18 cellular contexts compared by ENCODE assay signal in genomic region chr3:28936154-28936553, GRCh38.
DNase-seq lines count a peak whose midpoint lies in the region; ATAC-seq and FAIRE-seq lines count a peak whose summit lies in the region.
"Had no signal": no experiment of that assay in that cellular context is flagged by ENCODE, and none has a peak within 500 bp of the region (broad histone marks: within the 10 kb centered on the region; RNA-seq: fewer than 3 reads in every experiment).

No MANE protein-coding gene starts in this region.

- H3K4me1 Mint-ChIP-seq in activated T-cell treated with anti-CD3 and anti-CD28 coated beads, Interleukin-2, amount 50 U/mL, for 72 hours (ENCODE audit: low read depth): peaks cover 39% of the 10 kb centered on the region
- H3K4me1 Mint-ChIP-seq in activated T-cell treated with anti-CD3 and anti-CD28 coated beads, Interleukin-2, amount 50 U/mL, for 4 hours (ENCODE audit: low read depth): peaks cover 9% of the 10 kb centered on the region
- peaks cover 67% of the 10 kb centered on the region for H3K4me1 Mint-ChIP-seq in activated T-helper 1 cell treated with anti-CD3 and anti-CD28 coated beads, Interleukin-12 subunit alpha, Interleukin-12 subunit beta, Interleukin-2, Interleukin-4 antibody, amounts not matched to agents 30 ng/mL and 10 ng/mL and 1 ng/mL, durations not matched to agents 14 hours and 24 hours and 36 hours (ENCODE audit: low read depth)

- ATAC-seq in activated T-cell treated with anti-CD3 and anti-CD28 coated beads, Interleukin-2, amount 50 U/mL, for 72 hours (replicated peaks in 1 of 2): peak; percentile 40 to 59
- ATAC-seq in activated T-cell treated with anti-CD3 and anti-CD28 coated beads, Interleukin-2, amount 50 U/mL, for 4 hours: no peak
- ATAC-seq in HG02678 (IDR thresholded peaks at IDR 0.05; ENCODE audit: unreplicated experiment) (no peak), HG03432 (IDR thresholded peaks at IDR 0.05; ENCODE audit: unreplicated experiment) (no peak)
- ATAC-seq: HCT116 had no signal

- H3K4me3 Mint-ChIP-seq in activated T-cell treated with anti-CD3 and anti-CD28 coated beads, Interleukin-2, amount 50 U/mL, for 72 hours: peak overlapping the region; percentile 16 to 81
- H3K4me3 Mint-ChIP-seq in activated T-cell treated with anti-CD3 and anti-CD28 coated beads, Interleukin-2, amount 50 U/mL, for 4 hours: no peak overlapping the region
- peak overlapping the region; percentile 49 for H3K4me3 Mint-ChIP-seq in activated T-helper 1 cell treated with anti-CD3 and anti-CD28 coated beads, Interleukin-12 subunit alpha, Interleukin-12 subunit beta, Interleukin-2, Interleukin-4 antibody, amounts not matched to agents 30 ng/mL and 10 ng/mL and 1 ng/mL, durations not matched to agents 14 hours and 24 hours and 36 hours
- H3K4me3 Mint-ChIP-seq: B cell; CD4-positive, alpha-beta T cell had no signal

- peak; percentile 67 for FAIRE-seq in GM19239 (lab: Jason Lieb, UNC)
- FAIRE-seq: GM18507, H54 had no signal

- peaks cover 0 to 3% of the 10 kb centered on the region in 2 donors for H3K9me3 Mint-ChIP-seq in activated T-cell treated with anti-CD3 and anti-CD28 coated beads, Interleukin-2, amount 50 U/mL, for 72 hours
- H3K9me3 Mint-ChIP-seq in activated T-cell treated with anti-CD3 and anti-CD28 coated beads, Interleukin-2, amount 50 U/mL, for 4 hours: peaks cover 3% of the 10 kb centered on the region
- peaks cover 5% of the 10 kb centered on the region for H3K9me3 Mint-ChIP-seq in activated T-helper 1 cell treated with anti-CD3 and anti-CD28 coated beads, Interleukin-12 subunit alpha, Interleukin-12 subunit beta, Interleukin-2, Interleukin-4 antibody, amounts not matched to agents 30 ng/mL and 10 ng/mL and 1 ng/mL, durations not matched to agents 14 hours and 24 hours and 36 hours
- H3K9me3 Mint-ChIP-seq: CD4-positive, alpha-beta T cell had no signal

- H3K36me3 Mint-ChIP-seq in activated T-cell treated with anti-CD3 and anti-CD28 coated beads, Interleukin-2, amount 50 U/mL, for 72 hours (ENCODE audit: insufficient read depth in 2 of 2): no peaks in the 10 kb centered on the region
- no peaks in the 10 kb centered on the region for H3K36me3 Mint-ChIP-seq in activated T-cell treated with anti-CD3 and anti-CD28 coated beads, Interleukin-2, amount 50 U/mL, for 4 hours (ENCODE audit: insufficient read depth)
- H3K36me3 Mint-ChIP-seq in activated T-helper 1 cell treated with anti-CD3 and anti-CD28 coated beads, Interleukin-12 subunit alpha, Interleukin-12 subunit beta, Interleukin-2, Interleukin-4 antibody, amounts not matched to agents 30 ng/mL and 10 ng/mL and 1 ng/mL, durations not matched to agents 14 hours and 24 hours and 36 hours (ENCODE audit: low read depth): peaks cover 3% of the 10 kb centered on the region

- intact Hi-C loops in activated T-helper 1 cell treated with anti-CD3 and anti-CD28 coated beads, Interleukin-12 subunit alpha, Interleukin-12 subunit beta, Interleukin-2, Interleukin-4 antibody, amounts not matched to agents 30 ng/mL and 10 ng/mL and 1 ng/mL, durations not matched to agents 14 hours and 24 hours and 36 hours (cut with micrococcal nuclease): loop anchor here (1.0 to 10.0 kb wide), 4 partner anchors 90 to 1819 kb away; no protein-coding TSS in a partner anchor

- H3K27me3 Mint-ChIP-seq in activated T-cell treated with anti-CD3 and anti-CD28 coated beads, Interleukin-2, amount 50 U/mL, for 72 hours (ENCODE audit: low read depth): peaks cover 7% of the 10 kb centered on the region
- H3K27me3 Mint-ChIP-seq in activated T-cell treated with anti-CD3 and anti-CD28 coated beads, Interleukin-2, amount 50 U/mL, for 4 hours (ENCODE audit: low read depth): no peaks in the 10 kb centered on the region
- peaks cover 2% of the 10 kb centered on the region for H3K27me3 Mint-ChIP-seq in activated T-helper 1 cell treated with anti-CD3 and anti-CD28 coated beads, Interleukin-12 subunit alpha, Interleukin-12 subunit beta, Interleukin-2, Interleukin-4 antibody, amounts not matched to agents 30 ng/mL and 10 ng/mL and 1 ng/mL, durations not matched to agents 14 hours and 24 hours and 36 hours (ENCODE audit: insufficient read depth)
- H3K27me3 Mint-ChIP-seq: B cell; CD4-positive, alpha-beta T cell had no signal

- no peak for DNase-seq in activated T-cell treated with anti-CD3 and anti-CD28 coated beads, Interleukin-2, amount 50 U/mL, for 72 hours
- no peak for DNase-seq in activated T-cell treated with anti-CD3 and anti-CD28 coated beads, Interleukin-2, amount 50 U/mL, for 4 hours
- no peak for DNase-seq in GM19239 (ENCODE audit: insufficient read length, low spot score)
- DNase-seq in activated T-helper 1 cell treated with anti-CD3 and anti-CD28 coated beads, Interleukin-12 subunit alpha, Interleukin-12 subunit beta, Interleukin-2, Interleukin-4 antibody, amounts not matched to agents 30 ng/mL and 10 ng/mL and 1 ng/mL, durations not matched to agents 14 hours and 24 hours and 36 hours (ENCODE audit: low spot score): no peak
- DNase-seq in iris pigment epithelial cell (ENCODE audit: low read depth): peak; percentile 27
- no peak for DNase-seq in NCI-H345 treated with DMSO at 0.1 percent for 48 hours (lab: John Stamatoyannopoulos, UW; ENCODE audit: unreplicated experiment)
- DNase-seq: ACHN; C1 segment of cervical spinal cord; Calu3; CD4-positive, alpha-beta T cell; DMS 273 treated with DMSO at 0.1 percent for 48 hours; GM23248 had no signal

- peak overlapping the region; percentile 94 for H3K27ac Mint-ChIP-seq in activated T-cell treated with anti-CD3 and anti-CD28 coated beads, Interleukin-2, amount 50 U/mL, for 72 hours
- peak overlapping the region; percentile 82 for H3K27ac Mint-ChIP-seq in activated T-helper 1 cell treated with anti-CD3 and anti-CD28 coated beads, Interleukin-12 subunit alpha, Interleukin-12 subunit beta, Interleukin-2, Interleukin-4 antibody, amounts not matched to agents 30 ng/mL and 10 ng/mL and 1 ng/mL, durations not matched to agents 14 hours and 24 hours and 36 hours
- H3K27ac Mint-ChIP-seq: B cell; CD4-positive, alpha-beta T cell had no signal

Comparison
In these comparisons a context has a peak if more than half of its experiments do, and no peak if none do; other contexts are left out.
1. ATAC-seq: peak in activated T-cell treated with anti-CD3 and anti-CD28 coated beads, Interleukin-2, amount 50 U/mL, for 72 hours (2 of 2); none in activated T-cell treated with anti-CD3 and anti-CD28 coated beads, Interleukin-2, amount 50 U/mL, for 4 hours (0 of 2), HG02678 (single experiment) and HG03432 (single experiment).